22 cellular contexts compared by ENCODE assay signal in the genomic region with DNA sequence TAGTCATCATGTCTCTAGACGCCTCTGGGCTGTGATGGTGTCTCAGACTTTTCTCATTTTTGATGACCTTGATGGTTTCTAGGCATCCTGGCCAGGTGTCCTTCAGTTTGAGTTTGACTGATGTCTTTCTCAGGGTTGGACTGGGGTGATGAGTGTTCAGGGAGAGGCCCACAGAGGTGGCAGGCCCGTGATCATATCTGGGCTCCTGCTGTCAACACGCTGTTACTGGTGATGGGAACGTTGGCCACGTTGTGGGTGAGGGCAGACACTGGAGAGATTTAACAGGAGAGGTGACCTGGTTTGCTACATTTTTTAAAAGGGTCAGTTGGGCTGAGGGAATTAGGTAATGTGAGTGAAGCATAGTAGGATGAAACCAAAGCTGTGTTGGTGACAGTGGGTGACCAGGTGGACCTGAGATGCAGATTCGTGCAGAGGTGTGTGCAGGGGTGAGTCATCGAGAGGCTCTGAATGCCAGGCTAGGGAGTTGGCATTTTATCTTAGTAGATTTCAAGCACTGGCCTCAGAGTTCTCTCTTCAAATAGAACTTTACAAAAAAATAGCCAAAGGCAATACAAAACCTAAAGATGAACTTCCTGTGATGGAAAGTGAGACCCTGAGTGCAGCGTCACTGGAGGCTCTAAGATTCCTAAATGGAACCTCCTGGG.
"Had no signal": no experiment of that assay in that cellular context is flagged by ENCODE, and none has a peak within 500 bp of the region (broad histone marks: within the 10 kb centered on the region; RNA-seq: fewer than 3 reads in every experiment).

No MANE protein-coding gene starts in this region.

- H3K4me1 ChIP-seq: colonic mucosa, prostate gland had no signal

- H3K27me3 ChIP-seq: colonic mucosa, right lobe of liver had no signal

- H3K36me3 ChIP-seq: colonic mucosa, prostate gland, right lobe of liver had no signal

- DNase-seq: activated B cell treated with CpG ODN at 0.5 μM for 24 hours; activated CD4-positive, alpha-beta T cell treated with anti-CD3 and anti-CD28 coated beads for 48 hours; activated CD8-positive, alpha-beta memory T cell treated with anti-CD3 and anti-CD28 coated beads, Interleukin-2, amount 50 U/mL, for 4 hours; activated CD8-positive, alpha-beta T cell treated with anti-CD3 and anti-CD28 coated beads, Interleukin-2, amount 10 ng/mL, durations not matched to agents 7 days and 5 days; activated effector memory CD4-positive, alpha-beta T cell treated with anti-CD3 and anti-CD28 coated beads, Interleukin-2, amount 50 U/mL, for 16 hours; activated T-cell treated with anti-CD3 and anti-CD28 coated beads, Interleukin-2, amount 50 U/mL, for 48 hours; central memory CD4-positive, alpha-beta T cell; colonic mucosa; mesenchymal stem cell; naive thymus-derived CD8-positive, alpha-beta T cell; right lobe of liver; stimulated activated CD4-positive, alpha-beta T cell treated with anti-CD3 and anti-CD28 coated beads, Interleukin-4, amount 100 ng/mL, for 4 hours; stimulated activated CD8-positive, alpha-beta memory T cell treated with anti-CD3 and anti-CD28 coated beads, Interleukin-4, amount 100 ng/mL, for 48 hours; stimulated activated naive CD4-positive, alpha-beta T cell treated with Interleukin-2 at 50 U/mL for 16 hours; trophoblast cell had no signal

- FAIRE-seq: endometrium, islet of Langerhans had no signal

- H3K27ac Mint-ChIP-seq: activated B cell treated with CpG ODN at 0.5 μM for 24 hours; activated CD8-positive, alpha-beta T cell treated with anti-CD3 and anti-CD28 coated beads, Interleukin-2, amount 10 ng/mL, durations not matched to agents 7 days and 5 days; activated naive CD4-positive, alpha-beta T cell treated with anti-CD3 and anti-CD28 coated beads, Interleukin-2, amount 50 U/mL, for 24 hours; naive thymus-derived CD8-positive, alpha-beta T cell; T-helper 2 cell treated with Interferon-gamma antibody and Interleukin-4, amounts not matched to agents 5 μg/mL and 100 μg/mL, for 36 hours had no signal

- H3K4me3 ChIP-seq: colonic mucosa, prostate gland, right lobe of liver, smooth muscle cell had no signal

- H3K4me3 Mint-ChIP-seq: activated B cell treated with CpG ODN at 0.5 μM for 24 hours; activated CD8-positive, alpha-beta T cell treated with anti-CD3 and anti-CD28 coated beads, Interleukin-2, amount 10 ng/mL, durations not matched to agents 7 days and 5 days; activated naive CD4-positive, alpha-beta T cell treated with anti-CD3 and anti-CD28 coated beads, Interleukin-2, amount 50 U/mL, for 24 hours; naive thymus-derived CD8-positive, alpha-beta T cell; T-helper 2 cell treated with Interferon-gamma antibody and Interleukin-4, amounts not matched to agents 5 μg/mL and 100 μg/mL, for 36 hours had no signal

- H3K27ac ChIP-seq: colonic mucosa, prostate gland, right lobe of liver had no signal

- H3K4me1 Mint-ChIP-seq: activated B cell treated with CpG ODN at 0.5 μM for 24 hours; activated naive CD4-positive, alpha-beta T cell treated with anti-CD3 and anti-CD28 coated beads, Interleukin-2, amount 50 U/mL, for 24 hours had no signal

- H3K4me2 ChIP-seq: smooth muscle cell had no signal

- H3K9me3 Mint-ChIP-seq: activated naive CD4-positive, alpha-beta T cell treated with anti-CD3 and anti-CD28 coated beads, Interleukin-2, amount 50 U/mL, for 24 hours; naive thymus-derived CD8-positive, alpha-beta T cell; T-helper 2 cell treated with Interferon-gamma antibody and Interleukin-4, amounts not matched to agents 5 μg/mL and 100 μg/mL, for 36 hours had no signal

- H3K9me3 ChIP-seq: colonic mucosa, prostate gland, right lobe of liver had no signal

- ATAC-seq: activated CD8-positive, alpha-beta T cell treated with anti-CD3 and anti-CD28 coated beads, Interleukin-2, amount 10 ng/mL, durations not matched to agents 7 days and 5 days; esophagus mucosa; naive thymus-derived CD8-positive, alpha-beta T cell had no signal

- H3K36me3 Mint-ChIP-seq: activated naive CD4-positive, alpha-beta T cell treated with anti-CD3 and anti-CD28 coated beads, Interleukin-2, amount 50 U/mL, for 24 hours; naive thymus-derived CD8-positive, alpha-beta T cell had no signal

- H3K27me3 Mint-ChIP-seq: activated B cell treated with CpG ODN at 0.5 μM for 24 hours had no signal
